In the genomic region with DNA sequence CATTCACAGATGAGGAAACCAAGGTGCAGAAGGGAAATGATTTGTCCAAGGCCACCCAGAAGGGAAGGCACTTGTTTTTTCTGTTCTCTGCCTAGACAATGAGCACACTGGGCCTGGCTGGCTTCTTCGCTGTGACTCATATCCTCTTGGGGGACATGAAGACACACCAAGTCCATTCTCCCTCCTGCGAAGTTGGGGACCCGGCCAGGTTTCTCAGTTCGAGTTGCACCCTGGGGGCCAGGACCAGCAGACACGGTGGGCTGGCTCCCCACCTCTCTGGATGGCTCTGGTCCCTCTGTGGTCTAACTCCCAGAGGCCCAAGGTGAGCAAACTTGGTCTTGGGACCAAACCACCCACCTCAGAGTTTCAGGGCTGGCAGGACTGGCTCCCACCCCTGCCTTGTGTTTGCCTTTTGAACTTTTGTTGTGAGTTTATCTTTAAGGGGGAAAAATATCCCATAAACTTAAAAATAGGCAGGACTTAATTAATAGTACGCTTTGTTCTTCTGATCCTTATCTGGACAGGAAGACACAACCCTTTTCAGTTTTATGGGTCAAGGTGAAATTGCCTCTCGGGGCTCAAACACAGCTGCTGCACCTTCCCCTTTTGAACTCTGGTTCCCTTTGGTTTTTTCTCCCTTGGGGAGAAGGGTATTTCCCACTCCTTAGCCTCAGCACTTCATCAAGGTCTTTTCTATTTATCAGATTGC, we compare ENCODE assay signal across 10 cellular contexts. TPM values are rescaled to one million over a fixed set of nuclear protein-coding genes. Genes with fewer than 3 reads are reported as not detected.
DNase-seq lines count a peak whose midpoint lies in the region; ATAC-seq and TF ChIP-seq lines count a peak whose summit lies in the region.
"Had no signal": no experiment of that assay in that cellular context is flagged by ENCODE, and none has a peak within 500 bp of the region (broad histone marks: within the 10 kb centered on the region; RNA-seq: fewer than 3 reads in every experiment).

No MANE protein-coding gene starts in this region.

- H3K27me3 ChIP-seq in upper lobe of right lung (no peaks in the 10 kb centered on the region), H7 (ENCODE audit: control insufficient read depth, insufficient read depth, low read length) (no peaks in the 10 kb centered on the region)

- no peak for DNase-seq in activated T-cell treated with anti-CD3 and anti-CD28 coated beads, Interleukin-2, amount 50 U/mL, for 24 hours
- DNase-seq in activated T-cell treated with anti-CD3 and anti-CD28 coated beads for 4 hours (no peak), LoVo (ENCODE audit: low spot score) (peak; percentile 86), cardiac fibroblast (ENCODE audit: low read depth in 2 of 2) (peak; percentile 15 to 83), upper lobe of right lung (no peak), HPDE6-E6E7 (ENCODE audit: extremely low spot score) (no peak), H7 (no peak), HK-2 (ENCODE audit: unreplicated experiment) (no peak)
- DNase-seq: DND-41, T-cell had no signal

- H3K36me3 ChIP-seq in upper lobe of right lung (no peaks in the 10 kb centered on the region), H7 (replicated peaks; ENCODE audit: control insufficient read depth, insufficient read depth, low read length) (no peaks in the 10 kb centered on the region)

- no peaks in the 10 kb centered on the region for H3K27me3 Mint-ChIP-seq in activated T-cell treated with anti-CD3 and anti-CD28 coated beads, Interleukin-2, amount 50 U/mL, for 24 hours

- intact Hi-C loops in upper lobe of right lung (cut with DNase I) = no loop called here

- H3K27ac Mint-ChIP-seq in activated T-cell treated with anti-CD3 and anti-CD28 coated beads, Interleukin-2, amount 50 U/mL, for 24 hours = peak overlapping the region; percentile 47
- H3K27ac Mint-ChIP-seq: T-cell had no signal

- peak overlapping the region; percentile 65 for H3K27ac ChIP-seq in upper lobe of right lung

- peaks cover 13% of the 10 kb centered on the region for H3K4me1 Mint-ChIP-seq in activated T-cell treated with anti-CD3 and anti-CD28 coated beads, Interleukin-2, amount 50 U/mL, for 24 hours (ENCODE audit: low read depth)

- H3K4me3 Mint-ChIP-seq in activated T-cell treated with anti-CD3 and anti-CD28 coated beads, Interleukin-2, amount 50 U/mL, for 24 hours = no peak overlapping the region
- H3K4me3 Mint-ChIP-seq: T-cell had no signal

- H3K9me3 Mint-ChIP-seq in activated T-cell treated with anti-CD3 and anti-CD28 coated beads, Interleukin-2, amount 50 U/mL, for 24 hours = no peaks in the 10 kb centered on the region
- H3K9me3 Mint-ChIP-seq: T-cell had no signal

- peaks cover 4% of the 10 kb centered on the region for H3K4me1 ChIP-seq in upper lobe of right lung

- ATAC-seq in upper lobe of right lung = peak; percentile 50

- no peak overlapping the region for H3K4me3 ChIP-seq in cardiac fibroblast (replicated peaks in 1 of 2; ENCODE audit: low read depth in 2 of 2, low read length in 2 of 2)
- H3K4me3 ChIP-seq in upper lobe of right lung = no peak overlapping the region
- H3K4me3 ChIP-seq in H7 (ENCODE audit: insufficient read depth, low read depth, low read length) = no peak overlapping the region

- no peaks in the 10 kb centered on the region for H3K36me3 Mint-ChIP-seq in activated T-cell treated with anti-CD3 and anti-CD28 coated beads, Interleukin-2, amount 50 U/mL, for 24 hours (ENCODE audit: low read depth)
- H3K36me3 Mint-ChIP-seq: T-cell had no signal

- TF ChIP-seq CTCF in cardiac fibroblast (IDR thresholded peaks at IDR 0.05; ENCODE audit: low read depth, low read length) (no peak), upper lobe of right lung (IDR thresholded peaks at IDR 0.05) (no peak)

- H3K9me3 ChIP-seq in upper lobe of right lung = no peaks in the 10 kb centered on the region

RNA-seq across cellular contexts. Expression of a gene that starts 9.0 kb away (rescaled TPM):
- total RNA-seq in upper lobe of right lung = 115 TPM
- 142 and 181 TPM in 2 replicates for total RNA-seq in H7 (2014; rRNA removed; shearing (Covaris generic))

RNA-seq across cellular contexts. Expression of a gene that starts 32.3 kb away (rescaled TPM):
- total RNA-seq in upper lobe of right lung = 23.0 TPM
- 15.8 and 26.4 TPM in 2 replicates for total RNA-seq in H7 (2014; rRNA removed; shearing (Covaris generic))

RNA-seq across cellular contexts. Expression of a gene that starts 37.5 kb away (rescaled TPM):
- total RNA-seq in upper lobe of right lung = 0.23 TPM
- total RNA-seq in H7 (2014; rRNA removed; shearing (Covaris generic)) = 4.4 and 6.0 TPM in 2 replicates
- total RNA-seq: T-cell had no signal

RNA-seq across cellular contexts. Expression of a gene that starts 47.7 kb away (rescaled TPM):
- 20.9 TPM for total RNA-seq in upper lobe of right lung
- total RNA-seq in H7 (2014; rRNA removed; shearing (Covaris generic)) = 14.0 and 16.0 TPM in 2 replicates

Comparison
In these comparisons a context has a peak if more than half of its experiments do, and no peak if none do; other contexts are left out.
1. DNase-seq: peak in LoVo (single experiment) and cardiac fibroblast (2 of 2); none in activated T-cell treated with anti-CD3 and anti-CD28 coated beads, Interleukin-2, amount 50 U/mL, for 24 hours (single experiment), activated T-cell treated with anti-CD3 and anti-CD28 coated beads for 4 hours (single experiment), upper lobe of right lung (single experiment), HPDE6-E6E7 (single experiment), H7 (single experiment) and HK-2 (single experiment).